Comparison of ENCODE assay signal across 1 cellular context in the genomic region with DNA sequence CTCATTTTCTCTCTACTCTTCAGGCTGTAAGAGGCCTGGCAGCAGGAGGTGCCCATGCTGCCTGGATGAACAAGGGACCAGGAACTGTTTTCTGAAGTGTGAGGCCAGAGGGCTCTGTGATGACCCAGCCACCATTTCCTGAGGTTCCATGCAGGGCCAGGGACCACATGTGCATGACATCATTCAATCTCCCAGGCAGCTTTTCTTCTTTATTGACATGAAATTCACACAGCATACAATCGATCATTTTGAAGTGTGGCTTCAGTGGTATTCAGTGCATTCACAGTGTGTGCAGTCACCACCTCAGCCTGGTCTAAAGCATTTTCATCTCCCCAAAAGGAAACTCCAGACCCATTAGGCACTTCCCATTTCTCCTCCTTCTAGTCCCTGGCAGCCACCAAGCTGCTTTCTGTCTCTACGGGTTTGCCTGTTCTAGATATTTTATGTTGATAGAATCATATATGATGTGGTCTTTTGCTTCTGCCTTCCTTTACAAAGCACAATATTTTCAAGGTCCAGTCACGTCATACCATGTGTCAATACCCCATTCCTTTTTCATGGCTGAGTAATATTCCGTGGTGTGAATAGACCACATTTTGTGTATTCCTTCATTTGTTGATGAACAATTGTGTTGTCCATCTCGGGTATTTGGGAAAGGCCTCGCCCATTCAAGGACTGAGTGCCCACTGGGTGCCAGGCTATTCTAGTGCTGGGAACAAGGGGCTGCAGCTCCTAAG.
A peak's percentile ranks its signal among the peaks of the same experiment; 100 is the strongest.
TF ChIP-seq lines count a peak whose summit lies in the region.

No MANE protein-coding gene starts in this region.

TF ChIP-seq in HepG2, 621 proteins besides CTCF, POLR2A, EP300 and RAD21:
- peak; percentile 57 for TF ChIP-seq ATF7 (IDR thresholded peaks at IDR 0.05)
- no peak for TF ChIP-seq ATF7 (CRISPR knock-in tag; IDR thresholded peaks at IDR 0.05)
- TF ChIP-seq NFIB (CRISPR knock-in tag; IDR thresholded peaks at IDR 0.05; ENCODE audit: borderline replicate concordance): no peak
TF ChIP-seq in HepG2: peak in this region for 1.
